In genomic region chr1:9250336-9250585, GRCh38 we compare ENCODE assay signal across 14 cellular contexts. TPM values are rescaled to one million over a fixed set of nuclear protein-coding genes. Genes with fewer than 3 reads are reported as not detected.
DNase-seq lines count a peak whose midpoint lies in the region; ATAC-seq and TF ChIP-seq lines count a peak whose summit lies in the region.
"Had no signal": no experiment of that assay in that cellular context is flagged by ENCODE, and none has a peak within 500 bp of the region (broad histone marks: within the 10 kb centered on the region; RNA-seq: fewer than 3 reads in every experiment).

No MANE protein-coding gene starts in this region.

- H3K9me3 ChIP-seq in NT2/D1 (ENCODE audit: insufficient read depth, low read length) (no peaks in the 10 kb centered on the region), muscle layer of colon (ENCODE audit: low read length) (no peaks in the 10 kb centered on the region), stomach smooth muscle (ENCODE audit: control insufficient read depth in 2 of 2, low read length in 2 of 2) (no peaks in the 10 kb centered on the region), aorta (ENCODE audit: control insufficient read depth, low read length) (no peaks in the 10 kb centered on the region)
- H3K9me3 ChIP-seq: BE2C, mucosa of descending colon had no signal

- H3K36me3 ChIP-seq in NT2/D1 (ENCODE audit: insufficient read depth, insufficient read length, low read length) (no peaks in the 10 kb centered on the region), muscle layer of colon (ENCODE audit: insufficient read depth, low read length) (peaks cover 12% of the 10 kb centered on the region), stomach smooth muscle (ENCODE audit: control insufficient read depth in 2 of 2, insufficient read depth in 2 of 2, low read length in 2 of 2) (peaks cover 6 to 25% of the 10 kb centered on the region in 2 donors), aorta (ENCODE audit: control insufficient read depth in 1 of 2, insufficient read depth in 2 of 2, low read length in 1 of 2) (peaks cover 0 to 2% of the 10 kb centered on the region in 2 donors)
- H3K36me3 ChIP-seq: BE2C had no signal

- intact Hi-C loops in dorsolateral prefrontal cortex (cut with DNase I) = loop anchor here in 1 of 2 donors (5.0 kb wide), 1 partner anchor 68 kb away; no protein-coding TSS in a partner anchor
- intact Hi-C loops in aorta (cut with DNase I) = no loop called here

- no peak for ATAC-seq in aorta (ENCODE audit: low FRiP score)

- H3K4me3 ChIP-seq in NT2/D1 (ENCODE audit: insufficient read length, low read depth) = no peak overlapping the region
- H3K4me3 ChIP-seq in dorsolateral prefrontal cortex = peak overlapping the region in 21 of 59 donors; percentile 3 to 49 (median 29)
- no peak overlapping the region for H3K4me3 ChIP-seq in muscle layer of colon (ENCODE audit: low read depth in 1 of 2, low read length in 2 of 2)
- H3K4me3 ChIP-seq in stomach smooth muscle (ENCODE audit: low read length in 2 of 2) = no peak overlapping the region
- no peak overlapping the region for H3K4me3 ChIP-seq in aorta (ENCODE audit: low read length in 2 of 2)
- H3K4me3 ChIP-seq: mucosa of descending colon had no signal

- H3K4me1 ChIP-seq in NT2/D1 (ENCODE audit: insufficient read depth, insufficient read length) = peaks cover 17% of the 10 kb centered on the region
- H3K4me1 ChIP-seq in muscle layer of colon (ENCODE audit: insufficient read depth, low read length) = peaks cover 49% of the 10 kb centered on the region
- H3K4me1 ChIP-seq in stomach smooth muscle (ENCODE audit: control insufficient read depth, insufficient read depth, low read length) = peaks cover 28% of the 10 kb centered on the region
- H3K4me1 ChIP-seq in aorta (ENCODE audit: control insufficient read depth in 1 of 2, insufficient read depth in 2 of 2, low read length in 2 of 2) = peaks cover 0 to 3% of the 10 kb centered on the region in 2 donors
- H3K4me1 ChIP-seq: BE2C had no signal

- DNase-seq in NT2/D1 (ENCODE audit: low read depth, low spot score) = no peak
- no peak for DNase-seq in dorsolateral prefrontal cortex
- no peak for DNase-seq in amygdala (lab: John Stamatoyannopoulos, UW)
- DNase-seq in superior temporal gyrus (ENCODE audit: extremely low spot score) = no peak
- no peak for DNase-seq in SHP77 treated with DMSO at 0.1 percent for 48 hours (lab: John Stamatoyannopoulos, UW)
- no peak for DNase-seq in aorta
- DNase-seq: activated effector memory CD4-positive, alpha-beta T cell treated with Interleukin-2 at 50 U/mL for 16 hours; BE2C; effector memory CD4-positive, alpha-beta T cell; NCI-H1105; NCI-H446 treated with DMSO at 0.1 percent for 48 hours had no signal

- H3K27ac ChIP-seq in dorsolateral prefrontal cortex = peak overlapping the region in 39 of 59 donors; percentile 25 to 93 (median 67)
- H3K27ac ChIP-seq in muscle layer of colon (ENCODE audit: low read depth, low read length) = peak overlapping the region; percentile 79
- H3K27ac ChIP-seq in stomach smooth muscle (ENCODE audit: low read length) = peak overlapping the region; percentile 24
- peak overlapping the region in 1 of 2 donors; percentile 55 for H3K27ac ChIP-seq in aorta (ENCODE audit: low read depth in 1 of 2, low read length in 2 of 2)

- 65 to 81% methylated on average over 4 of the region's 4 CpGs for WGBS in aorta, 2 donors

- H3K27me3 ChIP-seq in NT2/D1 (ENCODE audit: insufficient read depth, insufficient read length) (no peaks in the 10 kb centered on the region), dorsolateral prefrontal cortex (no peaks in the 10 kb centered on the region), muscle layer of colon (ENCODE audit: control insufficient read depth in 1 of 2, insufficient read depth in 2 of 2, low read length in 2 of 2) (no peaks in the 10 kb centered on the region), stomach smooth muscle (ENCODE audit: control insufficient read depth in 1 of 2, insufficient read depth in 2 of 2, low read length in 2 of 2) (no peaks in the 10 kb centered on the region), aorta (ENCODE audit: control insufficient read depth in 1 of 2, insufficient read depth in 2 of 2, low read length in 1 of 2) (no peaks in the 10 kb centered on the region)
- H3K27me3 ChIP-seq: BE2C had no signal

- TF ChIP-seq CTCF in dorsolateral prefrontal cortex (IDR thresholded peaks at IDR 0.05 in 54 of 56, conservative IDR thresholded peaks at IDR 0.05 in 2 of 56; ENCODE audit: low read depth in 1 of 56, partially characterized antibody in 56 of 56) = no peak

- H3K9ac ChIP-seq in NT2/D1 (ENCODE audit: insufficient read length, low read depth) (peak overlapping the region; percentile 42), muscle layer of colon (ENCODE audit: low read length) (no peak overlapping the region), stomach smooth muscle (ENCODE audit: low read length in 2 of 2) (no peak overlapping the region)

RNA-seq across cellular contexts. Expression of gene H6PD, which starts 15.7 kb away (rescaled TPM):
- total RNA-seq in dorsolateral prefrontal cortex (10 to 100 TPM in 118 of 120 experiments, 1 to 10 TPM in 2; 9.0 to 25.6 (median 15.7) TPM), aorta (10 to 100 TPM; 62.6 to 65.4 TPM)
- 10 to 100 TPM in 1 of 2 donors, 1 to 10 TPM in 1; 4.8 to 17.9 TPM for polyA plus RNA-seq in aorta

RNA-seq across cellular contexts. Expression of gene SPSB1, which starts 42.4 kb away (rescaled TPM):
- total RNA-seq in dorsolateral prefrontal cortex = 10 to 100 TPM in 80 of 120 experiments, 1 to 10 TPM in 40; 4.7 to 43.4 (median 12.2) TPM
- total RNA-seq in aorta = 10 to 100 TPM; 34.8 to 62.0 TPM
- polyA plus RNA-seq in aorta = 10 to 100 TPM; 21.2 to 36.8 TPM
